ENCODE assay signal across 14 cellular contexts in genomic region chr13:40438022-40438692, GRCh38.
DNase-seq lines count a peak whose midpoint lies in the region; ATAC-seq and TF ChIP-seq lines count a peak whose summit lies in the region.
"Had no signal": no experiment of that assay in that cellular context is flagged by ENCODE, and none has a peak within 500 bp of the region (broad histone marks: within the 10 kb centered on the region; RNA-seq: fewer than 3 reads in every experiment).

No MANE protein-coding gene starts in this region.

- H3K4me3 Mint-ChIP-seq in activated CD4-positive, alpha-beta T cell treated with anti-CD3 and anti-CD28 coated beads, Interleukin-2, amount 10 ng/mL, durations not matched to agents 24 days and 14 days = peak overlapping the region; percentile 61
- H3K4me3 Mint-ChIP-seq: neural crest cell had no signal

- H3K4me1 Mint-ChIP-seq in activated CD4-positive, alpha-beta T cell treated with anti-CD3 and anti-CD28 coated beads, Interleukin-2, amount 10 ng/mL, durations not matched to agents 24 days and 14 days = peaks cover 41% of the 10 kb centered on the region

- H3K4me3 ChIP-seq in right lobe of liver (no peak overlapping the region), stomach smooth muscle (ENCODE audit: low read length in 2 of 2) (no peak overlapping the region)
- H3K4me3 ChIP-seq: K562 had no signal

- H3K27me3 ChIP-seq in right lobe of liver (no peaks in the 10 kb centered on the region), stomach smooth muscle (ENCODE audit: control insufficient read depth in 1 of 2, insufficient read depth in 2 of 2, low read length in 2 of 2) (no peaks in the 10 kb centered on the region)
- H3K27me3 ChIP-seq: brain microvascular endothelial cell had no signal

- H3K9ac ChIP-seq in stomach smooth muscle (ENCODE audit: low read length in 2 of 2) = peak overlapping the region in 1 of 2 donors; percentile 30

- peak overlapping the region; percentile 77 for H3K27ac Mint-ChIP-seq in activated CD4-positive, alpha-beta T cell treated with anti-CD3 and anti-CD28 coated beads, Interleukin-2, amount 10 ng/mL, durations not matched to agents 24 days and 14 days
- peak overlapping the region; percentile 80 to 83 for H3K27ac Mint-ChIP-seq in activated naive CD4-positive, alpha-beta T cell treated with anti-CD3 and anti-CD28 coated beads, Interleukin-2, amount 50 U/mL, for 72 hours

- 30% methylated on average over 6 of the region's 6 CpGs for WGBS in right lobe of liver (ENCODE audit: insufficient coverage, low coverage, low lambda C conversion rate, missing lambda C conversion rate)

- DNase-seq in activated CD4-positive, alpha-beta T cell treated with anti-CD3 and anti-CD28 coated beads, Interleukin-2, amount 10 ng/mL, durations not matched to agents 24 days and 14 days = no peak
- no peak for DNase-seq in activated CD4-positive, alpha-beta T cell treated with anti-CD3 and anti-CD28 coated beads, Interleukin-2, amount 50 U/mL, for 4 hours
- DNase-seq in activated naive CD4-positive, alpha-beta T cell treated with anti-CD3 and anti-CD28 coated beads, Interleukin-2, amount 50 U/mL, for 72 hours (ENCODE audit: low spot score in 2 of 2) = no peak
- DNase-seq in right lobe of liver (no peak), OCI-M1 (lab: John Stamatoyannopoulos, UW) (no peak), DMS 273 treated with DMSO at 0.1 percent for 48 hours (lab: John Stamatoyannopoulos, UW) (no peak)
- DNase-seq: DMS79 treated with DMSO at 0.1 percent for 48 hours, immature natural killer cell, NCI-H187 treated with DMSO at 0.1 percent for 48 hours had no signal

- TF ChIP-seq POLR2A in right lobe of liver (IDR thresholded peaks at IDR 0.05) = no peak

- H3K27ac ChIP-seq in right lobe of liver (peak overlapping the region; percentile 66 to 91 (median 79)), stomach smooth muscle (ENCODE audit: low read length) (peak overlapping the region; percentile 25)

- no peaks in the 10 kb centered on the region for H3K9me3 Mint-ChIP-seq in activated CD4-positive, alpha-beta T cell treated with anti-CD3 and anti-CD28 coated beads, Interleukin-2, amount 10 ng/mL, durations not matched to agents 24 days and 14 days
- H3K9me3 Mint-ChIP-seq in activated naive CD4-positive, alpha-beta T cell treated with anti-CD3 and anti-CD28 coated beads, Interleukin-2, amount 50 U/mL, for 72 hours = peaks cover 0 to 5% of the 10 kb centered on the region in 2 donors
- H3K9me3 Mint-ChIP-seq: immature natural killer cell had no signal

- TF ChIP-seq CTCF in right lobe of liver (IDR thresholded peaks at IDR 0.05) = no peak

- H3K36me3 Mint-ChIP-seq in activated CD4-positive, alpha-beta T cell treated with anti-CD3 and anti-CD28 coated beads, Interleukin-2, amount 10 ng/mL, durations not matched to agents 24 days and 14 days (ENCODE audit: low read depth) = no peaks in the 10 kb centered on the region
- peaks cover 0 to 10% of the 10 kb centered on the region in 2 donors for H3K36me3 Mint-ChIP-seq in activated naive CD4-positive, alpha-beta T cell treated with anti-CD3 and anti-CD28 coated beads, Interleukin-2, amount 50 U/mL, for 72 hours
- H3K36me3 Mint-ChIP-seq: immature natural killer cell had no signal

- H3K36me3 ChIP-seq in right lobe of liver = no peaks in the 10 kb centered on the region
- no peaks in the 10 kb centered on the region for H3K36me3 ChIP-seq in stomach smooth muscle (ENCODE audit: control insufficient read depth in 2 of 2, insufficient read depth in 2 of 2, low read length in 2 of 2)
- H3K36me3 ChIP-seq: brain microvascular endothelial cell had no signal

- ATAC-seq in activated naive CD4-positive, alpha-beta T cell treated with anti-CD3 and anti-CD28 coated beads, Interleukin-2, amount 50 U/mL, for 72 hours = peak; percentile 54 to 75
- ATAC-seq in right lobe of liver (peak; percentile 35 to 41 (median 36)), HG02759 (IDR thresholded peaks at IDR 0.05; ENCODE audit: unreplicated experiment) (no peak)
- ATAC-seq: K562 had no signal

- intact Hi-C loops in activated CD4-positive, alpha-beta T cell treated with anti-CD3 and anti-CD28 coated beads, Interleukin-2, amount 10 ng/mL, durations not matched to agents 24 days and 14 days (cut with micrococcal nuclease) = loop anchor here (2.0 to 5.0 kb wide), 2 partner anchors 47 to 224 kb away; no protein-coding TSS in a partner anchor
- intact Hi-C loops in right lobe of liver (cut with DNase I) = no loop called here

- no peaks in the 10 kb centered on the region for H3K27me3 Mint-ChIP-seq in activated CD4-positive, alpha-beta T cell treated with anti-CD3 and anti-CD28 coated beads, Interleukin-2, amount 10 ng/mL, durations not matched to agents 24 days and 14 days

- peaks cover 0 to 50% (median 17%) of the 10 kb centered on the region in 4 donors for H3K4me1 ChIP-seq in right lobe of liver
- peaks cover 29% of the 10 kb centered on the region for H3K4me1 ChIP-seq in stomach smooth muscle (ENCODE audit: control insufficient read depth, insufficient read depth, low read length)

- H3K9me3 ChIP-seq in right lobe of liver (no peaks in the 10 kb centered on the region), stomach smooth muscle (ENCODE audit: control insufficient read depth in 2 of 2, low read length in 2 of 2) (no peaks in the 10 kb centered on the region)
